11 cellular contexts compared by ENCODE assay signal in genomic region chr17:79033741-79034501, GRCh38. TPM values are rescaled to one million over a fixed set of nuclear protein-coding genes. Genes with fewer than 3 reads are reported as not detected.
DNase-seq lines count a peak whose midpoint lies in the region; ATAC-seq lines count a peak whose summit lies in the region.
"Had no signal": no experiment of that assay in that cellular context is flagged by ENCODE, and none has a peak within 500 bp of the region (broad histone marks: within the 10 kb centered on the region; RNA-seq: fewer than 3 reads in every experiment).

No MANE protein-coding gene starts in this region.

- peak; percentile 86 for DNase-seq in NCI-H146 (lab: John Stamatoyannopoulos, UW)
- peak; percentile 81 for DNase-seq in brain pericyte (ENCODE audit: low read depth, low spot score)
- peak; percentile 47 to 50 for DNase-seq in left colon
- no peak for DNase-seq in stimulated activated CD4-positive, alpha-beta T cell treated with anti-CD3 and anti-CD28 coated beads, Interleukin-4, amount 100 ng/mL, for 24 hours
- no peak for DNase-seq in CD1c-positive myeloid dendritic cell (ENCODE audit: extremely low spot score)
- DNase-seq in GM19240 (ENCODE audit: insufficient read length, low spot score): no peak
- DNase-seq in stimulated activated CD4-positive, alpha-beta T cell treated with anti-CD3 and anti-CD28 coated beads, Interleukin-4, amount 100 ng/mL, for 1 hour: no peak
- DNase-seq: H9 had no signal

- H3K9ac ChIP-seq in stomach smooth muscle (ENCODE audit: low read length in 2 of 2): peak overlapping the region in 1 of 2 donors; percentile 1

- no peaks in the 10 kb centered on the region for H3K9me3 ChIP-seq in stomach smooth muscle (ENCODE audit: control insufficient read depth in 2 of 2, low read length in 2 of 2)

- H3K27ac ChIP-seq in stomach smooth muscle (ENCODE audit: low read length): peak overlapping the region; percentile 55
- H3K27ac ChIP-seq: SK-N-MC had no signal

- ATAC-seq in left colon: peak; percentile 67

- intact Hi-C loops in left colon (cut with DNase I, micrococcal nuclease): no loop called here

- H3K36me3 ChIP-seq in stomach smooth muscle (ENCODE audit: control insufficient read depth in 2 of 2, insufficient read depth in 2 of 2, low read length in 2 of 2): no peaks in the 10 kb centered on the region

- H3K4me3 ChIP-seq in stomach smooth muscle (ENCODE audit: low read length in 2 of 2): peak overlapping the region in 1 of 2 donors; percentile 22
- H3K4me3 ChIP-seq: lung, SK-N-MC had no signal

- H3K27me3 ChIP-seq in stomach smooth muscle (ENCODE audit: control insufficient read depth in 1 of 2, insufficient read depth in 2 of 2, low read length in 2 of 2): no peaks in the 10 kb centered on the region

- H3K4me1 ChIP-seq in stomach smooth muscle (ENCODE audit: control insufficient read depth, insufficient read depth, low read length): peaks cover 30% of the 10 kb centered on the region

RNA-seq across cellular contexts. Expression of gene C1QTNF1, which starts 10.0 kb away (rescaled TPM):
- 10 to 100 TPM; 14.6 to 16.7 TPM for total RNA-seq in left colon

RNA-seq across cellular contexts. Expression of gene CANT1, which starts 24.4 kb away (rescaled TPM):
- total RNA-seq in left colon: 100 to 1,000 TPM; 302 to 322 TPM

RNA-seq across cellular contexts. Expression of gene ENGASE, which starts 40.7 kb away (rescaled TPM):
- 10 to 100 TPM; 85.4 to 89.5 TPM for total RNA-seq in left colon

RNA-seq across cellular contexts. Expression of gene LGALS3BP, which starts 54.2 kb away (rescaled TPM):
- 100 to 1,000 TPM; 687 to 857 TPM for total RNA-seq in left colon

Comparison
In these comparisons a context has a peak if more than half of its experiments do, and no peak if none do; other contexts are left out.
1. DNase-seq: peak in NCI-H146 (single experiment), brain pericyte (single experiment) and left colon (2 of 2); none in stimulated activated CD4-positive, alpha-beta T cell treated with anti-CD3 and anti-CD28 coated beads, Interleukin-4, amount 100 ng/mL, for 24 hours (single experiment), CD1c-positive myeloid dendritic cell (single experiment), GM19240 (single experiment) and stimulated activated CD4-positive, alpha-beta T cell treated with anti-CD3 and anti-CD28 coated beads, Interleukin-4, amount 100 ng/mL, for 1 hour (single experiment).